In genomic region chr7:74311305-74311744, GRCh38 we compare ENCODE assay signal across 19 cellular contexts. TPM values are rescaled to one million over a fixed set of nuclear protein-coding genes. Genes with fewer than 3 reads are reported as not detected.
DNase-seq lines count a peak whose midpoint lies in the region; ATAC-seq lines count a peak whose summit lies in the region.
"Had no signal": no experiment of that assay in that cellular context is flagged by ENCODE, and none has a peak within 500 bp of the region (broad histone marks: within the 10 kb centered on the region; RNA-seq: fewer than 3 reads in every experiment).

No MANE protein-coding gene starts in this region.

- DNase-seq in A172 (ENCODE audit: low spot score) (peak; percentile 82), EL (peak; percentile 53), OCI-M1 (lab: John Stamatoyannopoulos, UW) (peak; percentile 24), epithelial cell of prostate (ENCODE audit: low read depth, low spot score) (peak; percentile 69), dedifferentiated amniotic fluid mesenchymal stem cell (ENCODE audit: extremely low spot score) (no peak), head of caudate nucleus (no peak)
- DNase-seq: activated CD4-positive, alpha-beta T cell treated with anti-CD3 and anti-CD28 coated beads, Interleukin-2, amount 10 ng/mL, durations not matched to agents 24 days and 14 days; dermis blood vessel endothelial cell; H9; hippocampal formation; NCI-H1930; NCI-H510A treated with DMSO at 0.1 percent for 48 hours; pancreas; RPMI8226; stimulated activated naive CD4-positive, alpha-beta T cell; T-helper 17 cell had no signal

- ATAC-seq in GM18511 (IDR thresholded peaks at IDR 0.05; ENCODE audit: unreplicated experiment) (no peak), HG02973 (IDR thresholded peaks at IDR 0.05; ENCODE audit: unreplicated experiment) (no peak)
- ATAC-seq: pancreas, T-helper 17 cell had no signal

- intact Hi-C loops in head of caudate nucleus (cut with DNase I), result no loop called here

- peak overlapping the region; percentile 93 for H3K27ac ChIP-seq in epithelial cell of prostate
- H3K27ac ChIP-seq: HL-60, pancreas had no signal

RNA-seq across cellular contexts. Expression of gene CLIP2, which starts 22.1 kb away (rescaled TPM):
- 43.9 and 47.4 TPM in 2 replicates for total RNA-seq in A172 (2014; rRNA removed; shearing (Covaris generic))

RNA-seq across cellular contexts. Expression of gene RFC2, which starts 57.1 kb away (rescaled TPM):
- 99.1 and 138 TPM in 2 replicates for total RNA-seq in A172 (2014; rRNA removed; shearing (Covaris generic))

Comparison
In these comparisons a context has a peak if more than half of its experiments do, and no peak if none do; other contexts are left out.
1. DNase-seq: peak in A172 (single experiment), EL (single experiment), OCI-M1 (single experiment) and epithelial cell of prostate (single experiment); none in dedifferentiated amniotic fluid mesenchymal stem cell (single experiment) and head of caudate nucleus (0 of 42).